26 cellular contexts compared by ENCODE assay signal in the genomic region with DNA sequence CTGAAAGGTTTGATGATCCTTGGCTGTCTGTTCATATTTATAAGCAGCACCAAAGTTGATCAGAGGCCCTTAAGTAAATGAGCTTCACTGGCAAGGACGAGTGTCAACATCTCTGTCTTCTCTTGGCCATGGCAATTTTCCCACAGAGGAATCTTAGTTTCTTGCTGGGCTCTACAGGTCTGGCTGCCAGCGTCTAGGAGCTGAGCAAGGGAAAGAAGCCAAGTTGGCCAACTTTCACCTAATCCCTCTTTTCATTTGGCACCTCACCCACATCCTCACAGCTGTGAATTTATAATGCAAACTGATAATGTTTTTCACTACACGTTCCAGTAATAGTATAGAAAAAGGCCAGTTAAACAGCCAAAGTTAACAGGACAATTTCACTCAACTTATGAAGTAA.
A peak's percentile ranks its signal among the peaks of the same experiment; 100 is the strongest.
DNase-seq lines count a peak whose midpoint lies in the region; ATAC-seq and TF ChIP-seq lines count a peak whose summit lies in the region.
"Had no signal": no experiment of that assay in that cellular context is flagged by ENCODE, and none has a peak within 500 bp of the region (broad histone marks: within the 10 kb centered on the region; RNA-seq: fewer than 3 reads in every experiment).

No MANE protein-coding gene starts in this region.

- H3K4me1 ChIP-seq in A673 (ENCODE audit: insufficient read depth, low read length, poor library complexity, severe bottlenecking) (peaks cover 38% of the 10 kb centered on the region), HEK293 (ENCODE audit: control insufficient read depth, insufficient read depth, low read length) (peaks cover 13% of the 10 kb centered on the region; the same call in 1 of the 2 replicates), gastroesophageal sphincter (peaks cover 0 to 30% (median 5%) of the 10 kb centered on the region in 3 donors)
- H3K4me1 ChIP-seq: BLaER1 treated with 17β-estradiol and CSF1 and Interleukin-3, amounts not matched to agents 10 nM and 100 nM; tibial nerve had no signal

- H3K36me3 ChIP-seq in A673 (ENCODE audit: insufficient read depth, low read length, poor library complexity, severe bottlenecking) (peaks cover 5% of the 10 kb centered on the region), HEK293 (ENCODE audit: control insufficient read depth in 2 of 2, insufficient read depth in 1 of 2, low read length in 2 of 2) (peaks cover 0 to 23% of the 10 kb centered on the region in 2 experiments; a peak in 1 of 3 replicates), gastroesophageal sphincter (peaks cover 0 to 5% of the 10 kb centered on the region in 2 donors)
- H3K36me3 ChIP-seq: tibial nerve had no signal

- H3K9me3 ChIP-seq in A673 (ENCODE audit: low read depth, low read length, poor library complexity, severe bottlenecking) (no peaks in the 10 kb centered on the region), HEK293 (ENCODE audit: control insufficient read depth, insufficient read depth, low read depth, low read length) (no peaks in the 10 kb centered on the region), gastroesophageal sphincter (no peaks in the 10 kb centered on the region)
- H3K9me3 ChIP-seq: BLaER1 treated with 17β-estradiol and CSF1 and Interleukin-3, amounts not matched to agents 10 nM and 100 nM; HAP-1; heart right ventricle; tibial nerve had no signal

- TF ChIP-seq POLR2A in gastroesophageal sphincter (IDR thresholded peaks at IDR 0.05) = no peak

- WGBS in gastroesophageal sphincter (ENCODE audit: low coverage in 1 of 2), 2 donors = 10 to 16% methylated on average over 3 of the region's 3 CpGs

- intact Hi-C loops in A673 (cut with micrococcal nuclease; ENCODE audit: unreplicated experiment) = no loop called here

- no peak for TF ChIP-seq CTCF in A673 (conservative IDR thresholded peaks at IDR 0.05; ENCODE audit: low read depth, low read length)
- no peak for TF ChIP-seq CTCF in HEK293 (tag by site-specific recombination; IDR thresholded peaks at IDR 0.05)
- no peak for TF ChIP-seq CTCF in gastroesophageal sphincter (IDR thresholded peaks at IDR 0.05)

- H3K27me3 ChIP-seq in A673 (replicated peaks; ENCODE audit: insufficient read depth, low read depth, low read length, poor library complexity) = no peaks in the 10 kb centered on the region
- H3K27me3 ChIP-seq in gastroesophageal sphincter = no peaks in the 10 kb centered on the region
- H3K27me3 ChIP-seq: BLaER1 treated with 17β-estradiol and CSF1 and Interleukin-3, amounts not matched to agents 10 nM and 100 nM; brain microvascular endothelial cell; heart right ventricle; tibial nerve had no signal

- ATAC-seq in GM18517 (IDR thresholded peaks at IDR 0.05; ENCODE audit: unreplicated experiment) (no peak), gastroesophageal sphincter (no peak)
- ATAC-seq: activated naive CD8-positive, alpha-beta T cell treated with anti-CD3 and anti-CD28 coated beads, Interleukin-2, amount 50 U/mL, for 24 hours; activated T-cell treated with anti-CD3 and anti-CD28 coated beads, Interleukin-2, amount 50 U/mL, for 4 hours; PC-3 had no signal

- CTCF ChIA-PET in A673 (lab: Charles Lee) (no interaction called here), HEK293 (lab: Yijun Ruan, JAX) (interaction anchor here (0.6 to 1.0 kb wide), 4 partner anchors 46 to 246 kb away, joined by 3 to 4 read pairs (median 3); no protein-coding TSS in a partner anchor)

- POLR2A ChIA-PET in A673 (lab: Charles Lee; ENCODE audit: low non-redundant PET) (no interaction called here), HEK293 (lab: Yijun Ruan, JAX) (no interaction called here)

- H3K4me3 ChIP-seq in A673 (ENCODE audit: low read depth, low read length, poor library complexity, severe bottlenecking) (no peak overlapping the region), HEK293 (ENCODE audit: low read depth, low read length) (no peak overlapping the region), gastroesophageal sphincter (no peak overlapping the region)
- H3K4me3 ChIP-seq: BLaER1 treated with 17β-estradiol and CSF1 and Interleukin-3, amounts not matched to agents 10 nM and 100 nM; HAP-1; heart right ventricle; tibial nerve had no signal

- no peak overlapping the region for H3K27ac ChIP-seq in A673 (ENCODE audit: low read depth, low read length, poor library complexity, severe bottlenecking)
- no peak overlapping the region for H3K27ac ChIP-seq in HEK293 (ENCODE audit: extremely low read depth, low read depth, low read length)
- peak overlapping the region in 2 of 4 donors; percentile 8 to 28 for H3K27ac ChIP-seq in gastroesophageal sphincter
- H3K27ac ChIP-seq: BLaER1 treated with 17β-estradiol and CSF1 and Interleukin-3, amounts not matched to agents 10 nM and 100 nM; brain microvascular endothelial cell; epithelial cell of prostate; heart right ventricle; tibial nerve had no signal

- no TSS peak for BruUV-seq in A673 (replicated peaks; lab: Mats Ljungman, UMichigan)

- DNase-seq in A673 (ENCODE audit: low spot score) (peak; percentile 63), cerebellar cortex (ENCODE audit: low spot score) (peak; percentile 20), pons (ENCODE audit: low spot score) (peak; percentile 49), AG08395 (ENCODE audit: low spot score) (no peak)
- DNase-seq: ACHN; activated CD4-positive, alpha-beta T cell treated with anti-CD3 and anti-CD28 coated beads, Interleukin-2, amount 50 U/mL, for 1 hour; activated naive CD8-positive, alpha-beta T cell treated with anti-CD3 and anti-CD28 coated beads, Interleukin-2, amount 50 U/mL, for 24 hours; activated T-cell treated with anti-CD3 and anti-CD28 coated beads, Interleukin-2, amount 50 U/mL, for 4 hours; brain microvascular endothelial cell; DMS79; effector CD8-positive, alpha-beta T cell; heart right ventricle; KBM-7; kidney glomerular epithelial cell; NCI-H1436; NCI-H2081 treated with DMSO at 0.1 percent for 48 hours; PC-3; SHP77 treated with DMSO at 0.1 percent for 48 hours; T-helper 9 cell had no signal

- no peak for TF ChIP-seq EP300 in gastroesophageal sphincter (IDR thresholded peaks at IDR 0.05)

TF ChIP-seq in HEK293, 187 proteins besides CTCF, POLR2A, EP300 and RAD21:
- TF ChIP-seq, protein P1, sequence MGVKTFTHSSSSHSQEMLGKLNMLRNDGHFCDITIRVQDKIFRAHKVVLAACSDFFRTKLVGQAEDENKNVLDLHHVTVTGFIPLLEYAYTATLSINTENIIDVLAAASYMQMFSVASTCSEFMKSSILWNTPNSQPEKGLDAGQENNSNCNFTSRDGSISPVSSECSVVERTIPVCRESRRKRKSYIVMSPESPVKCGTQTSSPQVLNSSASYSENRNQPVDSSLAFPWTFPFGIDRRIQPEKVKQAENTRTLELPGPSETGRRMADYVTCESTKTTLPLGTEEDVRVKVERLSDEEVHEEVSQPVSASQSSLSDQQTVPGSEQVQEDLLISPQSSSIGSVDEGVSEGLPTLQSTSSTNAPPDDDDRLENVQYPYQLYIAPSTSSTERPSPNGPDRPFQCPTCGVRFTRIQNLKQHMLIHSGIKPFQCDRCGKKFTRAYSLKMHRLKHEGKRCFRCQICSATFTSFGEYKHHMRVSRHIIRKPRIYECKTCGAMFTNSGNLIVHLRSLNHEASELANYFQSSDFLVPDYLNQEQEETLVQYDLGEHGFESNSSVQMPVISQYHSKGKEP (tag by site-specific recombination; IDR thresholded peaks at IDR 0.05) = no peak
- 0 out of 2 replicates have a peak, but pooled peaks have one; percentile 21 for TF ChIP-seq SCRT1 (tag by site-specific recombination; IDR thresholded peaks at IDR 0.05; ENCODE audit: borderline replicate concordance)
- TF ChIP-seq, protein P2, sequence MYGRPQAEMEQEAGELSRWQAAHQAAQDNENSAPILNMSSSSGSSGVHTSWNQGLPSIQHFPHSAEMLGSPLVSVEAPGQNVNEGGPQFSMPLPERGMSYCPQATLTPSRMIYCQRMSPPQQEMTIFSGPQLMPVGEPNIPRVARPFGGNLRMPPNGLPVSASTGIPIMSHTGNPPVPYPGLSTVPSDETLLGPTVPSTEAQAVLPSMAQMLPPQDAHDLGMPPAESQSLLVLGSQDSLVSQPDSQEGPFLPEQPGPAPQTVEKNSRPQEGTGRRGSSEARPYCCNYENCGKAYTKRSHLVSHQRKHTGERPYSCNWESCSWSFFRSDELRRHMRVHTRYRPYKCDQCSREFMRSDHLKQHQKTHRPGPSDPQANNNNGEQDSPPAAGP (tag by site-specific recombination; IDR thresholded peaks at IDR 0.05) = no peak
- TF ChIP-seq ZNF76 (tag by site-specific recombination; IDR thresholded peaks at IDR 0.05; ENCODE audit: borderline replicate concordance, low read depth) = no peak
- TF ChIP-seq SCRT2 (tag by site-specific recombination; IDR thresholded peaks at IDR 0.05) = 0 out of 2 replicates have a peak, but pooled peaks have one; percentile 18
- TF ChIP-seq ZNF707 (tag by site-specific recombination; IDR thresholded peaks at IDR 0.05) = no peak
- TF ChIP-seq ZNF169 (tag by site-specific recombination; IDR thresholded peaks at IDR 0.05) = no peak
